Comparison of ENCODE assay signal across 1 cellular context in the genomic region with DNA sequence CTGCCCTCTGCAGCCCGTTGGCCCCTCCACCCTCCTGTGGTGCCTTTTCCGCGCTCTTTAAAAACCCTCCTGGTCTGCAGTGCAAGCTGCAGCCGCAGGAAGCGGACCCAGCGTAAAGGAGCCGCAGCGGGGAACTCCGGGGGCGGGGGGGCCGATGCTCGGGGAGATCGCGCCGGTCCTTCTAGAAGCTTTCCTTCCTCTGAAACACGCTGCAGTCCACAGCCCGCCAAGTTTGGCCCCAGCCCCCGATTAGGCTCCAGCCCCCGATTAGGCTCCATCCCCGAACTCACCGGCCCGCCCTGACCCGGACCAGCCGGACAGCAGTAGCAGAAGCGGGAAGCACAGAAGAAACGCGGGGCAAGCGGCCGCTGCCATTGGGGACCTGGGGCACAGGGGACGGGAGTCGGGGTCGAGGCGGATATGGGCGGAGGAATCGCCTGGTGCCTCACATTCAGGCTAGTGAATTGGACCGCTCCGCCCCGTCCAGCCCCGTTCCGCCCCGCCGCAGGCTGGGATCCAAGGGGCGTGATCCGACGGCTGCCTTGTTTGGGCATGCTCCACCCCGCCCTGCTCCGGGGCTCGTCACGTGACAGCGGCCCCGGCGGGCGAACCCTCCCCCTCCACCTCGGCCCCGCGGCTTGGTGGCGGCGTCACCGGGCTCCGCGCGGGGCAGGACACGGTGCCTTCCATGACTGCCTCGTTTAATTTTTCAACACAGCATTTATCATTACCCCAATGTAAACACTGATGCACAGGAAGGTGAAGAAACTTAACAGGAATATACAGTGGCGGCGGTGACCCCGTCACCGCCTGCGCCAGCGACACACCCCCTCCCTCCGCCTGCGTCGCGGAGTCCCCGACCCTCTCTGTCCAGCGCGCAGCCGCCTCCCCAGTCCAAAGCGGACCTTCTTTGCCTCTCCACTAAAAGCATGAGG.
TF ChIP-seq lines count a peak whose summit lies in the region.

No MANE protein-coding gene starts in this region.

TF ChIP-seq in GM12878, 131 proteins besides CTCF, POLR2A, EP300 and RAD21 (continued from another document):
- TF ChIP-seq, protein P1, sequence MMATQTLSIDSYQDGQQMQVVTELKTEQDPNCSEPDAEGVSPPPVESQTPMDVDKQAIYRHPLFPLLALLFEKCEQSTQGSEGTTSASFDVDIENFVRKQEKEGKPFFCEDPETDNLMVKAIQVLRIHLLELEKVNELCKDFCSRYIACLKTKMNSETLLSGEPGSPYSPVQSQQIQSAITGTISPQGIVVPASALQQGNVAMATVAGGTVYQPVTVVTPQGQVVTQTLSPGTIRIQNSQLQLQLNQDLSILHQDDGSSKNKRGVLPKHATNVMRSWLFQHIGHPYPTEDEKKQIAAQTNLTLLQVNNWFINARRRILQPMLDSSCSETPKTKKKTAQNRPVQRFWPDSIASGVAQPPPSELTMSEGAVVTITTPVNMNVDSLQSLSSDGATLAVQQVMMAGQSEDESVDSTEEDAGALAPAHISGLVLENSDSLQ (IDR thresholded peaks at IDR 0.05) = peak; percentile 15; the same call in 1 of the 2 replicates
- TF ChIP-seq POLR2AphosphoS5 (IDR thresholded peaks at IDR 0.05; ENCODE audit: low read length) = peak; percentile 50; the same call in 1 of the 2 replicates
- no peak for TF ChIP-seq HDAC2 (IDR thresholded peaks at IDR 0.05)
- TF ChIP-seq, protein P2, sequence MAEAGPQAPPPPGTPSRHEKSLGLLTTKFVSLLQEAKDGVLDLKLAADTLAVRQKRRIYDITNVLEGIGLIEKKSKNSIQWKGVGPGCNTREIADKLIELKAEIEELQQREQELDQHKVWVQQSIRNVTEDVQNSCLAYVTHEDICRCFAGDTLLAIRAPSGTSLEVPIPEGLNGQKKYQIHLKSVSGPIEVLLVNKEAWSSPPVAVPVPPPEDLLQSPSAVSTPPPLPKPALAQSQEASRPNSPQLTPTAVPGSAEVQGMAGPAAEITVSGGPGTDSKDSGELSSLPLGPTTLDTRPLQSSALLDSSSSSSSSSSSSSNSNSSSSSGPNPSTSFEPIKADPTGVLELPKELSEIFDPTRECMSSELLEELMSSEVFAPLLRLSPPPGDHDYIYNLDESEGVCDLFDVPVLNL (IDR thresholded peaks at IDR 0.05; ENCODE audit: low read depth, low read length) = no peak
- no peak for TF ChIP-seq MEF2B (IDR thresholded peaks at IDR 0.05; ENCODE audit: partially characterized antibody, poor library complexity, severe bottlenecking)
- TF ChIP-seq EGR1 (IDR thresholded peaks at IDR 0.05; ENCODE audit: borderline replicate concordance in 1 of 2, low read depth in 2 of 2, low read length in 2 of 2) = peak in 1 of 2 experiments; percentile 76; a peak in 2 of 3 replicates
- TF ChIP-seq, protein P3, sequence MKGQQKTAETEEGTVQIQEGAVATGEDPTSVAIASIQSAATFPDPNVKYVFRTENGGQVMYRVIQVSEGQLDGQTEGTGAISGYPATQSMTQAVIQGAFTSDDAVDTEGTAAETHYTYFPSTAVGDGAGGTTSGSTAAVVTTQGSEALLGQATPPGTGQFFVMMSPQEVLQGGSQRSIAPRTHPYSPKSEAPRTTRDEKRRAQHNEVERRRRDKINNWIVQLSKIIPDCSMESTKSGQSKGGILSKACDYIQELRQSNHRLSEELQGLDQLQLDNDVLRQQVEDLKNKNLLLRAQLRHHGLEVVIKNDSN (IDR thresholded peaks at IDR 0.05; ENCODE audit: borderline replicate concordance, extremely low read length, insufficient read depth, low read depth, low read length) = peak; percentile 94
- TF ChIP-seq, protein P4, sequence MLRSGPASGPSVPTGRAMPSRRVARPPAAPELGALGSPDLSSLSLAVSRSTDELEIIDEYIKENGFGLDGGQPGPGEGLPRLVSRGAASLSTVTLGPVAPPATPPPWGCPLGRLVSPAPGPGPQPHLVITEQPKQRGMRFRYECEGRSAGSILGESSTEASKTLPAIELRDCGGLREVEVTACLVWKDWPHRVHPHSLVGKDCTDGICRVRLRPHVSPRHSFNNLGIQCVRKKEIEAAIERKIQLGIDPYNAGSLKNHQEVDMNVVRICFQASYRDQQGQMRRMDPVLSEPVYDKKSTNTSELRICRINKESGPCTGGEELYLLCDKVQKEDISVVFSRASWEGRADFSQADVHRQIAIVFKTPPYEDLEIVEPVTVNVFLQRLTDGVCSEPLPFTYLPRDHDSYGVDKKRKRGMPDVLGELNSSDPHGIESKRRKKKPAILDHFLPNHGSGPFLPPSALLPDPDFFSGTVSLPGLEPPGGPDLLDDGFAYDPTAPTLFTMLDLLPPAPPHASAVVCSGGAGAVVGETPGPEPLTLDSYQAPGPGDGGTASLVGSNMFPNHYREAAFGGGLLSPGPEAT (IDR thresholded peaks at IDR 0.05; ENCODE audit: low read depth) = peak; percentile 81
- TF ChIP-seq NRF1 (conservative IDR thresholded peaks at IDR 0.05; ENCODE audit: low read depth, low read length) = no peak
- TF ChIP-seq NFYA (IDR thresholded peaks at IDR 0.05; ENCODE audit: borderline replicate concordance, low read depth, low read length) = no peak
- TF ChIP-seq CREB1 (IDR thresholded peaks at IDR 0.05; ENCODE audit: low read depth) = 0 out of 2 replicates have a peak, but pooled peaks have one; percentile 20
- no peak for TF ChIP-seq ESRRA (IDR thresholded peaks at IDR 0.05; ENCODE audit: low read length)
- no peak for TF ChIP-seq RELA (IDR thresholded peaks at IDR 0.05; ENCODE audit: borderline replicate concordance, partially characterized antibody)
- no peak for TF ChIP-seq POU2F2 (IDR thresholded peaks at IDR 0.05; ENCODE audit: borderline replicate concordance, low read depth, low read length)
- TF ChIP-seq, protein P5, sequence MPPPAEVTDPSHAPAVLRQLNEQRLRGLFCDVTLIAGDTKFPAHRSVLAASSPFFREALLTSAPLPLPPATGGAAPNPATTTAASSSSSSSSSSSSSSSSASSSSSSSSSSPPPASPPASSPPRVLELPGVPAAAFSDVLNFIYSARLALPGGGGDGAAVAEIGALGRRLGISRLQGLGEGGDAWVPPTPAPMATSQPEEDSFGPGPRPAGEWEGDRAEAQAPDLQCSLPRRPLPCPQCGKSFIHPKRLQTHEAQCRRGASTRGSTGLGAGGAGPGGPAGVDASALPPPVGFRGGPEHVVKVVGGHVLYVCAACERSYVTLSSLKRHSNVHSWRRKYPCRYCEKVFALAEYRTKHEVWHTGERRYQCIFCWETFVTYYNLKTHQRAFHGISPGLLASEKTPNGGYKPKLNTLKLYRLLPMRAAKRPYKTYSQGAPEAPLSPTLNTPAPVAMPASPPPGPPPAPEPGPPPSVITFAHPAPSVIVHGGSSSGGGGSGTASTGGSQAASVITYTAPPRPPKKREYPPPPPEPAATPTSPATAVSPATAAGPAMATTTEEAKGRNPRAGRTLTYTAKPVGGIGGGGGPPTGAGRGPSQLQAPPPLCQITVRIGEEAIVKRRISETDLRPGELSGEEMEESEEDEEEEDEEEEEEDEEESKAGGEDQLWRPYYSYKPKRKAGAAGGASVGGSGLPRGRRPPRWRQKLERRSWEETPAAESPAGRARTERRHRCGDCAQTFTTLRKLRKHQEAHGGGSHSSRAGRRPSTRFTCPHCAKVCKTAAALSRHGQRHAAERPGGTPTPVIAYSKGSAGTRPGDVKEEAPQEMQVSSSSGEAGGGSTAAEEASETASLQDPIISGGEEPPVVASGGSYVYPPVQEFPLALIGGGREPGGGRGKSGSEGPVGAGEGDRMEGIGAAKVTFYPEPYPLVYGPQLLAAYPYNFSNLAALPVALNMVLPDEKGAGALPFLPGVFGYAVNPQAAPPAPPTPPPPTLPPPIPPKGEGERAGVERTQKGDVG (CRISPR knock-in tag; IDR thresholded peaks at IDR 0.05) = peak; percentile 80; the same call in 1 of the 2 replicates
- TF ChIP-seq, protein P6, sequence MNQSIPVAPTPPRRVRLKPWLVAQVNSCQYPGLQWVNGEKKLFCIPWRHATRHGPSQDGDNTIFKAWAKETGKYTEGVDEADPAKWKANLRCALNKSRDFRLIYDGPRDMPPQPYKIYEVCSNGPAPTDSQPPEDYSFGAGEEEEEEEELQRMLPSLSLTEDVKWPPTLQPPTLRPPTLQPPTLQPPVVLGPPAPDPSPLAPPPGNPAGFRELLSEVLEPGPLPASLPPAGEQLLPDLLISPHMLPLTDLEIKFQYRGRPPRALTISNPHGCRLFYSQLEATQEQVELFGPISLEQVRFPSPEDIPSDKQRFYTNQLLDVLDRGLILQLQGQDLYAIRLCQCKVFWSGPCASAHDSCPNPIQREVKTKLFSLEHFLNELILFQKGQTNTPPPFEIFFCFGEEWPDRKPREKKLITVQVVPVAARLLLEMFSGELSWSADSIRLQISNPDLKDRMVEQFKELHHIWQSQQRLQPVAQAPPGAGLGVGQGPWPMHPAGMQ (IDR thresholded peaks at IDR 0.05; ENCODE audit: borderline replicate concordance) = no peak
- no peak for TF ChIP-seq EZH2 (IDR thresholded peaks at IDR 0.05; ENCODE audit: borderline replicate concordance, control insufficient read depth, low read depth, low read length)
- no peak for TF ChIP-seq NFXL1 (IDR thresholded peaks at IDR 0.05; ENCODE audit: borderline replicate concordance)
- TF ChIP-seq BRCA1 (IDR thresholded peaks at IDR 0.05; ENCODE audit: low read depth, low read length) = no peak
- no peak for TF ChIP-seq SREBF1 (IDR thresholded peaks at IDR 0.05; ENCODE audit: low read length)
- TF ChIP-seq, protein P7, sequence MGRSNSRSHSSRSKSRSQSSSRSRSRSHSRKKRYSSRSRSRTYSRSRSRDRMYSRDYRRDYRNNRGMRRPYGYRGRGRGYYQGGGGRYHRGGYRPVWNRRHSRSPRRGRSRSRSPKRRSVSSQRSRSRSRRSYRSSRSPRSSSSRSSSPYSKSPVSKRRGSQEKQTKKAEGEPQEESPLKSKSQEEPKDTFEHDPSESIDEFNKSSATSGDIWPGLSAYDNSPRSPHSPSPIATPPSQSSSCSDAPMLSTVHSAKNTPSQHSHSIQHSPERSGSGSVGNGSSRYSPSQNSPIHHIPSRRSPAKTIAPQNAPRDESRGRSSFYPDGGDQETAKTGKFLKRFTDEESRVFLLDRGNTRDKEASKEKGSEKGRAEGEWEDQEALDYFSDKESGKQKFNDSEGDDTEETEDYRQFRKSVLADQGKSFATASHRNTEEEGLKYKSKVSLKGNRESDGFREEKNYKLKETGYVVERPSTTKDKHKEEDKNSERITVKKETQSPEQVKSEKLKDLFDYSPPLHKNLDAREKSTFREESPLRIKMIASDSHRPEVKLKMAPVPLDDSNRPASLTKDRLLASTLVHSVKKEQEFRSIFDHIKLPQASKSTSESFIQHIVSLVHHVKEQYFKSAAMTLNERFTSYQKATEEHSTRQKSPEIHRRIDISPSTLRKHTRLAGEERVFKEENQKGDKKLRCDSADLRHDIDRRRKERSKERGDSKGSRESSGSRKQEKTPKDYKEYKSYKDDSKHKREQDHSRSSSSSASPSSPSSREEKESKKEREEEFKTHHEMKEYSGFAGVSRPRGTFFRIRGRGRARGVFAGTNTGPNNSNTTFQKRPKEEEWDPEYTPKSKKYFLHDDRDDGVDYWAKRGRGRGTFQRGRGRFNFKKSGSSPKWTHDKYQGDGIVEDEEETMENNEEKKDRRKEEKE (IDR thresholded peaks at IDR 0.05) = no peak
- no peak for TF ChIP-seq BCL11A (IDR thresholded peaks at IDR 0.05; ENCODE audit: low read depth, low read length)
- TF ChIP-seq, protein P8, sequence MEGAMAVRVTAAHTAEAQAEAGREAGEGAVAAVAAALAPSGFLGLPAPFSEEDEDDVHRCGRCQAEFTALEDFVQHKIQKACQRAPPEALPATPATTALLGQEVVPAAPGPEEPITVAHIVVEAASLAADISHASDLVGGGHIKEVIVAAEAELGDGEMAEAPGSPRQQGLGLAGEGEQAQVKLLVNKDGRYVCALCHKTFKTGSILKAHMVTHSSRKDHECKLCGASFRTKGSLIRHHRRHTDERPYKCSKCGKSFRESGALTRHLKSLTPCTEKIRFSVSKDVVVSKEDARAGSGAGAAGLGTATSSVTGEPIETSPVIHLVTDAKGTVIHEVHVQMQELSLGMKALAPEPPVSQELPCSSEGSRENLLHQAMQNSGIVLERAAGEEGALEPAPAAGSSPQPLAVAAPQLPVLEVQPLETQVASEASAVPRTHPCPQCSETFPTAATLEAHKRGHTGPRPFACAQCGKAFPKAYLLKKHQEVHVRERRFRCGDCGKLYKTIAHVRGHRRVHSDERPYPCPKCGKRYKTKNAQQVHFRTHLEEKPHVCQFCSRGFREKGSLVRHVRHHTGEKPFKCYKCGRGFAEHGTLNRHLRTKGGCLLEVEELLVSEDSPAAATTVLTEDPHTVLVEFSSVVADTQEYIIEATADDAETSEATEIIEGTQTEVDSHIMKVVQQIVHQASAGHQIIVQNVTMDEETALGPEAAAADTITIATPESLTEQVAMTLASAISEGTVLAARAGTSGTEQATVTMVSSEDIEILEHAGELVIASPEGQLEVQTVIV (IDR thresholded peaks at IDR 0.05; ENCODE audit: borderline replicate concordance, partially characterized antibody) = no peak
- TF ChIP-seq KAT2A (conservative IDR thresholded peaks at IDR 0.05; ENCODE audit: control insufficient read depth, low read depth, low read length) = no peak
- TF ChIP-seq DPF2 (IDR thresholded peaks at IDR 0.05) = peak; percentile 10
- no peak for TF ChIP-seq SPI1 (IDR thresholded peaks at IDR 0.05; ENCODE audit: borderline replicate concordance, insufficient read depth, low read depth, low read length)
- TF ChIP-seq MYC (IDR thresholded peaks at IDR 0.05; ENCODE audit: insufficient read depth, insufficient read length, insufficient replicate concordance, low read length, severe bottlenecking) = no peak
- TF ChIP-seq, protein P9, sequence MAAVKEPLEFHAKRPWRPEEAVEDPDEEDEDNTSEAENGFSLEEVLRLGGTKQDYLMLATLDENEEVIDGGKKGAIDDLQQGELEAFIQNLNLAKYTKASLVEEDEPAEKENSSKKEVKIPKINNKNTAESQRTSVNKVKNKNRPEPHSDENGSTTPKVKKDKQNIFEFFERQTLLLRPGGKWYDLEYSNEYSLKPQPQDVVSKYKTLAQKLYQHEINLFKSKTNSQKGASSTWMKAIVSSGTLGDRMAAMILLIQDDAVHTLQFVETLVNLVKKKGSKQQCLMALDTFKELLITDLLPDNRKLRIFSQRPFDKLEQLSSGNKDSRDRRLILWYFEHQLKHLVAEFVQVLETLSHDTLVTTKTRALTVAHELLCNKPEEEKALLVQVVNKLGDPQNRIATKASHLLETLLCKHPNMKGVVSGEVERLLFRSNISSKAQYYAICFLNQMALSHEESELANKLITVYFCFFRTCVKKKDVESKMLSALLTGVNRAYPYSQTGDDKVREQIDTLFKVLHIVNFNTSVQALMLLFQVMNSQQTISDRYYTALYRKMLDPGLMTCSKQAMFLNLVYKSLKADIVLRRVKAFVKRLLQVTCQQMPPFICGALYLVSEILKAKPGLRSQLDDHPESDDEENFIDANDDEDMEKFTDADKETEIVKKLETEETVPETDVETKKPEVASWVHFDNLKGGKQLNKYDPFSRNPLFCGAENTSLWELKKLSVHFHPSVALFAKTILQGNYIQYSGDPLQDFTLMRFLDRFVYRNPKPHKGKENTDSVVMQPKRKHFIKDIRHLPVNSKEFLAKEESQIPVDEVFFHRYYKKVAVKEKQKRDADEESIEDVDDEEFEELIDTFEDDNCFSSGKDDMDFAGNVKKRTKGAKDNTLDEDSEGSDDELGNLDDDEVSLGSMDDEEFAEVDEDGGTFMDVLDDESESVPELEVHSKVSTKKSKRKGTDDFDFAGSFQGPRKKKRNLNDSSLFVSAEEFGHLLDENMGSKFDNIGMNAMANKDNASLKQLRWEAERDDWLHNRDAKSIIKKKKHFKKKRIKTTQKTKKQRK (IDR thresholded peaks at IDR 0.05; ENCODE audit: low read depth, low read length) = no peak
- no peak for TF ChIP-seq TARDBP (IDR thresholded peaks at IDR 0.05; ENCODE audit: borderline replicate concordance)
- TF ChIP-seq IRF4 (IDR thresholded peaks at IDR 0.05; ENCODE audit: low read depth, low read length) = no peak
- TF ChIP-seq ATF7 (IDR thresholded peaks at IDR 0.05; ENCODE audit: low read depth) = no peak; the same call in 1 of the 2 replicates
- peak; percentile 85 for TF ChIP-seq HDGF (IDR thresholded peaks at IDR 0.05)
- TF ChIP-seq SMAD1 (IDR thresholded peaks at IDR 0.05; ENCODE audit: low read depth, partially characterized antibody) = no peak
